25 cellular contexts compared by ENCODE assay signal in genomic region chr1:14760780-14761179, GRCh38.
"Had no signal": no experiment of that assay in that cellular context is flagged by ENCODE, and none has a peak within 500 bp of the region (broad histone marks: within the 10 kb centered on the region; RNA-seq: fewer than 3 reads in every experiment).

No MANE protein-coding gene starts in this region.

- H3K4me1 ChIP-seq: left ventricle myocardium inferior, pancreas, prostate gland, uterus had no signal

- H3K27ac Mint-ChIP-seq: mesothelial cell of epicardium; naive B cell; natural killer cell; stimulated activated effector memory CD8-positive, alpha-beta T cell treated with anti-CD3 and anti-CD28 coated beads, Interleukin-12 subunit alpha, Interleukin-12 subunit beta, amount 100 ng/mL, for 72 hours; stimulated activated naive CD8-positive, alpha-beta T cell treated with anti-CD3 and anti-CD28 coated beads, Interleukin-15, Interleukin-2, amounts not matched to agents 100 ng/mL and 50 ng/mL, for 24 hours had no signal

- DNase-seq: islet precursor cell; left ventricle myocardium inferior; mesendoderm; naive B cell; natural killer cell; nephron progenitor cell; nucleus accumbens; pancreas; retina; right cardiac atrium; sigmoid colon; small intestine; spleen; stimulated activated CD4-positive, alpha-beta T cell treated with anti-CD3 and anti-CD28 coated beads, Interleukin-4, amount 100 ng/mL, for 24 hours; stimulated activated naive CD4-positive, alpha-beta T cell; tibial artery; trophoblast cell; uterus had no signal

- FAIRE-seq: pancreas, small intestine had no signal

- H3K9me3 ChIP-seq: left ventricle myocardium inferior, pancreas, prostate gland, sigmoid colon, spleen, suprapubic skin, thoracic aorta, tibial artery, uterus had no signal

- H3K4me1 Mint-ChIP-seq: natural killer cell; stimulated activated effector memory CD8-positive, alpha-beta T cell treated with anti-CD3 and anti-CD28 coated beads, Interleukin-12 subunit alpha, Interleukin-12 subunit beta, amount 100 ng/mL, for 72 hours had no signal

- H3K9me3 Mint-ChIP-seq: natural killer cell; stimulated activated effector memory CD8-positive, alpha-beta T cell treated with anti-CD3 and anti-CD28 coated beads, Interleukin-12 subunit alpha, Interleukin-12 subunit beta, amount 100 ng/mL, for 72 hours; stimulated activated naive CD8-positive, alpha-beta T cell treated with anti-CD3 and anti-CD28 coated beads, Interleukin-15, Interleukin-2, amounts not matched to agents 100 ng/mL and 50 ng/mL, for 24 hours had no signal

- H3K27ac ChIP-seq: left ventricle myocardium inferior, pancreas, prostate gland, sigmoid colon, spleen, suprapubic skin, thoracic aorta, tibial artery, uterus had no signal

- H3K36me3 ChIP-seq: left ventricle myocardium inferior, pancreas, prostate gland, sigmoid colon, spleen, suprapubic skin, thoracic aorta, tibial artery, uterus had no signal

- H3K27me3 ChIP-seq: suprapubic skin, uterus had no signal

- ATAC-seq: natural killer cell; pancreas; right cardiac atrium; stimulated activated effector memory CD8-positive, alpha-beta T cell treated with anti-CD3 and anti-CD28 coated beads, Interleukin-12 subunit alpha, Interleukin-12 subunit beta, amount 100 ng/mL, for 72 hours had no signal

- H3K4me3 Mint-ChIP-seq: mesothelial cell of epicardium; natural killer cell; nephron progenitor cell; stimulated activated effector memory CD8-positive, alpha-beta T cell treated with anti-CD3 and anti-CD28 coated beads, Interleukin-12 subunit alpha, Interleukin-12 subunit beta, amount 100 ng/mL, for 72 hours; stimulated activated naive CD8-positive, alpha-beta T cell treated with anti-CD3 and anti-CD28 coated beads, Interleukin-15, Interleukin-2, amounts not matched to agents 100 ng/mL and 50 ng/mL, for 24 hours had no signal

- H3K4me3 ChIP-seq: left ventricle myocardium inferior, lung, pancreas, prostate gland, sigmoid colon, spleen, suprapubic skin, thoracic aorta, tibial artery, uterus had no signal

- H3K36me3 Mint-ChIP-seq: natural killer cell; stimulated activated effector memory CD8-positive, alpha-beta T cell treated with anti-CD3 and anti-CD28 coated beads, Interleukin-12 subunit alpha, Interleukin-12 subunit beta, amount 100 ng/mL, for 72 hours had no signal
